In genomic region chr19:52171321-52172169, GRCh38 we compare ENCODE assay signal across 8 cellular contexts. TPM values are rescaled to one million over a fixed set of nuclear protein-coding genes. Genes with fewer than 3 reads are reported as not detected.
DNase-seq lines count a peak whose midpoint lies in the region; TF ChIP-seq lines count a peak whose summit lies in the region.

ZNF836 (minus strand) TSS chr19:52171621; CDS start chr19:52168072, 3,549 bp downstream.

- H3K4me3 Mint-ChIP-seq in Calu3 (ENCODE audit: low read depth, unreplicated experiment) (peak within 1 kb of the TSS; percentile 85), progenitor cell of endocrine pancreas (ENCODE audit: low read depth) (peak within 1 kb of the TSS; percentile 93), type B pancreatic cell (peak within 1 kb of the TSS; percentile 98)

- TF ChIP-seq CTCF in Calu3 (IDR thresholded peaks at IDR 0.05; ENCODE audit: unreplicated experiment) = no peak
- TF ChIP-seq CTCF in adrenal gland (IDR thresholded peaks at IDR 0.05) = no peak
- no peak for TF ChIP-seq CTCF in left ventricle myocardium inferior (IDR thresholded peaks at IDR 0.05; ENCODE audit: borderline replicate concordance)
- TF ChIP-seq CTCF in progenitor cell of endocrine pancreas (IDR thresholded peaks at IDR 0.05; ENCODE audit: unreplicated experiment) = no peak
- no peak for TF ChIP-seq CTCF in type B pancreatic cell (conservative IDR thresholded peaks at IDR 0.05)

- H3K9me3 Mint-ChIP-seq in Calu3 (ENCODE audit: low read depth, unreplicated experiment) (peaks cover 12% of the 10 kb centered on the region), progenitor cell of endocrine pancreas (ENCODE audit: low read depth) (peaks cover 3% of the 10 kb centered on the region), type B pancreatic cell (no peaks in the 10 kb centered on the region)

- H3K27me3 ChIP-seq in adrenal gland (no peaks in the 10 kb centered on the region), left ventricle myocardium inferior (ENCODE audit: low read depth) (no peaks in the 10 kb centered on the region)

- WGBS in adrenal gland, 4 donors = 5 to 9% (median 6%) methylated on average over 37 of the region's 37 CpGs

- TF ChIP-seq POLR2A in adrenal gland (IDR thresholded peaks at IDR 0.05) = peak in 1 of 2 donors; percentile 56

- no TSS peak for BruUV-seq in Calu3 (replicated peaks; lab: Mats Ljungman, UMichigan)

- H3K9me3 ChIP-seq in adrenal gland (replicated peaks in 1 of 3) (no peaks in the 10 kb centered on the region), left ventricle myocardium inferior (replicated peaks) (no peaks in the 10 kb centered on the region)

- H3K27ac Mint-ChIP-seq in Calu3 (ENCODE audit: unreplicated experiment) = peak within 1 kb of the TSS; percentile 94
- H3K27ac Mint-ChIP-seq in progenitor cell of endocrine pancreas = peak within 1 kb of the TSS; percentile 97
- peak within 1 kb of the TSS; percentile 96 for H3K27ac Mint-ChIP-seq in type B pancreatic cell

- H3K4me3 ChIP-seq in adrenal gland (peak within 1 kb of the TSS; percentile 18 to 97 (median 88)), left ventricle myocardium inferior (peak within 1 kb of the TSS; percentile 95)

- H3K27ac ChIP-seq in adrenal gland (peak within 1 kb of the TSS; percentile 54 to 78 (median 76)), left ventricle myocardium inferior (replicated peaks) (peak within 1 kb of the TSS; percentile 89)

- DNase-seq in Calu3 (peak; percentile 91), H4 (ENCODE audit: low spot score) (peak; percentile 81), NCI-H1417 (lab: John Stamatoyannopoulos, UW) (peak; percentile 75 to 88 (median 86)), adrenal gland (peak; percentile 89 to 96 (median 94)), left ventricle myocardium inferior (peak; percentile 92), progenitor cell of endocrine pancreas (ENCODE audit: low spot score, unreplicated experiment) (peak; percentile 72), type B pancreatic cell (ENCODE audit: extremely low spot score, unreplicated experiment) (peak; percentile 87)

- CTCF ChIA-PET in Calu3 (lab: Charles Lee) = interaction anchor here (0.8 kb wide), 1 partner anchor 18 kb away, joined by 3 read pairs; the partner anchor contains the start of gene PPP2R1A

- peaks cover 0 to 15% of the 10 kb centered on the region in 2 donors for H3K36me3 ChIP-seq in adrenal gland (replicated peaks in 1 of 2)
- H3K36me3 ChIP-seq in left ventricle myocardium inferior = peaks cover 25% of the 10 kb centered on the region

- H3K4me1 Mint-ChIP-seq in Calu3 (ENCODE audit: low read depth, unreplicated experiment) = peaks cover 12% of the 10 kb centered on the region
- peaks cover 22% of the 10 kb centered on the region for H3K4me1 Mint-ChIP-seq in progenitor cell of endocrine pancreas (ENCODE audit: low read depth)
- H3K4me1 Mint-ChIP-seq in type B pancreatic cell (ENCODE audit: unreplicated experiment) = peaks cover 14% of the 10 kb centered on the region

- H3K27me3 Mint-ChIP-seq in Calu3 (ENCODE audit: unreplicated experiment) = no peaks in the 10 kb centered on the region
- H3K27me3 Mint-ChIP-seq in progenitor cell of endocrine pancreas = no peaks in the 10 kb centered on the region
- no peaks in the 10 kb centered on the region for H3K27me3 Mint-ChIP-seq in type B pancreatic cell

- H3K4me1 ChIP-seq in adrenal gland (replicated peaks in 1 of 2) = peaks cover 13 to 20% of the 10 kb centered on the region in 2 donors
- H3K4me1 ChIP-seq in left ventricle myocardium inferior = peaks cover 34% of the 10 kb centered on the region

- H3K36me3 Mint-ChIP-seq in Calu3 (ENCODE audit: insufficient read depth, unreplicated experiment) = peaks cover 23% of the 10 kb centered on the region
- H3K36me3 Mint-ChIP-seq in progenitor cell of endocrine pancreas (ENCODE audit: insufficient read depth) = peaks cover 18% of the 10 kb centered on the region
- H3K36me3 Mint-ChIP-seq in type B pancreatic cell = peaks cover 30% of the 10 kb centered on the region

- intact Hi-C loops in Calu3 (cut with micrococcal nuclease; ENCODE audit: unreplicated experiment) (loop anchor here (1.0 to 2.0 kb wide), 2 partner anchors 17 to 32 kb away; partner anchors contain the start of gene ZNF616), adrenal gland (cut with DNase I) (no loop called here), left ventricle myocardium inferior (cut with micrococcal nuclease) (no loop called here)
- intact Hi-C loops in T-helper 1 cell treated with Interleukin-12 subunit alpha and Interleukin-12 subunit beta and Interleukin-4 antibody, amounts not matched to agents 30 ng/mL and 1 ng/mL, for 36 hours (cut with micrococcal nuclease) = loop anchor here (1.0 to 5.0 kb wide), 11 partner anchors 18 to 1224 kb away; partner anchors contain the start of genes ZNF614, ZNF616, ZNF765 and ZNF766

RNA-seq across cellular contexts. Expression of gene ZNF836, which starts in this region (rescaled TPM):
- 11.3 and 12.0 TPM in 2 replicates for total RNA-seq in Calu3 (2022)
- total RNA-seq in H4 (2014; rRNA removed; shearing (Covaris generic)) = 3.4 and 8.4 TPM in 2 replicates
- total RNA-seq in T-helper 1 cell treated with Interleukin-12 subunit alpha and Interleukin-12 subunit beta and Interleukin-4 antibody, amounts not matched to agents 30 ng/mL and 1 ng/mL, for 36 hours = 15.4 and 17.5 TPM in 2 replicates
- 100 to 1,000 TPM in 1 of 8 donors, 10 to 100 TPM in 6, 1 to 10 TPM in 1; 7.4 to 180 (median 29.2) TPM for total RNA-seq in adrenal gland
- polyA plus RNA-seq in adrenal gland = 10 to 100 TPM; 13.2 to 61.2 (median 15.1) TPM
- total RNA-seq in left ventricle myocardium inferior = 8.1 TPM
- total RNA-seq in progenitor cell of endocrine pancreas = 30.2 and 32.6 TPM in 2 replicates
- 21.6 and 21.8 TPM in 2 replicates for total RNA-seq in type B pancreatic cell (ENCODE audit: low replicate concordance)

Comparison
In these comparisons a context has a peak if more than half of its experiments do, and no peak if none do; other contexts are left out.
1. Peak in every context shown above with its lines: DNase-seq, H3K4me3 ChIP-seq and H3K27ac ChIP-seq.
2. intact Hi-C loops: an anchor here in Calu3 (1.0 to 2.0 kb wide) and T-helper 1 cell treated with Interleukin-12 subunit alpha and Interleukin-12 subunit beta and Interleukin-4 antibody, amounts not matched to agents 30 ng/mL and 1 ng/mL, for 36 hours (1.0 to 5.0 kb wide); none called in adrenal gland and left ventricle myocardium inferior.